ENCODE assay signal across 8 cellular contexts in genomic region chr13:113449693-113450347, GRCh38. TPM values are rescaled to one million over a fixed set of nuclear protein-coding genes. Genes with fewer than 3 reads are reported as not detected.
DNase-seq lines count a peak whose midpoint lies in the region; ATAC-seq and TF ChIP-seq lines count a peak whose summit lies in the region.

No MANE protein-coding gene starts in this region.

- POLR2A ChIA-PET in activated CD4-positive, alpha-beta T cell treated with anti-CD3 and anti-CD28 coated beads for 36 hours (lab: Charles Lee) = no interaction called here
- POLR2A ChIA-PET in activated CD4-positive, alpha-beta T cell treated with anti-CD3 and anti-CD28 coated beads, Interleukin-2, amount 10 ng/mL, durations not matched to agents 7 days and 5 days (lab: Charles Lee) = no interaction called here

- H3K27ac Mint-ChIP-seq in activated CD4-positive, alpha-beta T cell treated with anti-CD3 and anti-CD28 coated beads for 36 hours = no peak overlapping the region
- H3K27ac Mint-ChIP-seq in activated CD4-positive, alpha-beta T cell treated with anti-CD3 and anti-CD28 coated beads, Interleukin-2, amount 10 ng/mL, durations not matched to agents 7 days and 5 days = no peak overlapping the region
- H3K27ac Mint-ChIP-seq in T-helper 17 cell = peak overlapping the region; percentile 81

- CTCF ChIA-PET in activated CD4-positive, alpha-beta T cell treated with anti-CD3 and anti-CD28 coated beads for 36 hours (lab: Charles Lee) = interaction anchor here (0.6 to 0.8 kb wide), 2 partner anchors 112 to 362 kb away, joined by 3 read pairs; no protein-coding TSS in a partner anchor
- CTCF ChIA-PET in activated CD4-positive, alpha-beta T cell treated with anti-CD3 and anti-CD28 coated beads, Interleukin-2, amount 10 ng/mL, durations not matched to agents 7 days and 5 days (lab: Charles Lee) = no interaction called here

- H3K27me3 ChIP-seq in spleen (replicated peaks in 1 of 7) = no peaks in the 10 kb centered on the region

- H3K36me3 ChIP-seq in spleen = peaks cover 0 to 30% (median 4%) of the 10 kb centered on the region in 6 donors

- intact Hi-C loops in activated CD4-positive, alpha-beta T cell treated with anti-CD3 and anti-CD28 coated beads for 36 hours (cut with DNase I, micrococcal nuclease) = no loop called here
- intact Hi-C loops in spleen (cut with DNase I; ENCODE audit: low total_unique reads) = loop anchor here (10.0 kb wide), 1 partner anchor 115 kb away; no protein-coding TSS in a partner anchor

- no peaks in the 10 kb centered on the region for H3K9me3 ChIP-seq in T-helper 17 cell (ENCODE audit: control insufficient read depth, low read length, poor library complexity, severe bottlenecking)
- H3K9me3 ChIP-seq in spleen = no peaks in the 10 kb centered on the region

- DNase-seq in activated CD4-positive, alpha-beta T cell treated with anti-CD3 and anti-CD28 coated beads for 36 hours = no peak
- no peak for DNase-seq in activated CD4-positive, alpha-beta T cell treated with anti-CD3 and anti-CD28 coated beads, Interleukin-2, amount 10 ng/mL, durations not matched to agents 7 days and 5 days
- DNase-seq in T-helper 17 cell (no peak), fibroblast of villous mesenchyme (ENCODE audit: low read depth) (no peak), spleen (no peak), superior temporal gyrus (ENCODE audit: extremely low spot score) (no peak)

- no peaks in the 10 kb centered on the region for H3K4me1 Mint-ChIP-seq in activated CD4-positive, alpha-beta T cell treated with anti-CD3 and anti-CD28 coated beads for 36 hours
- no peaks in the 10 kb centered on the region for H3K4me1 Mint-ChIP-seq in activated CD4-positive, alpha-beta T cell treated with anti-CD3 and anti-CD28 coated beads, Interleukin-2, amount 10 ng/mL, durations not matched to agents 7 days and 5 days
- peaks cover 3% of the 10 kb centered on the region for H3K4me1 Mint-ChIP-seq in T-helper 17 cell

- H3K27me3 Mint-ChIP-seq in activated CD4-positive, alpha-beta T cell treated with anti-CD3 and anti-CD28 coated beads for 36 hours = no peaks in the 10 kb centered on the region
- H3K27me3 Mint-ChIP-seq in activated CD4-positive, alpha-beta T cell treated with anti-CD3 and anti-CD28 coated beads, Interleukin-2, amount 10 ng/mL, durations not matched to agents 7 days and 5 days = no peaks in the 10 kb centered on the region
- H3K27me3 Mint-ChIP-seq in T-helper 17 cell = no peaks in the 10 kb centered on the region

- no peak for ATAC-seq in activated CD4-positive, alpha-beta T cell treated with anti-CD3 and anti-CD28 coated beads for 36 hours
- no peak for ATAC-seq in T-helper 17 cell
- ATAC-seq in HG03520 (IDR thresholded peaks at IDR 0.05; ENCODE audit: unreplicated experiment) = no peak
- no peak for ATAC-seq in GM18873 (IDR thresholded peaks at IDR 0.05; ENCODE audit: low FRiP score, unreplicated experiment)

- 64 to 85% (median 81%) methylated on average over 13 of the region's 13 CpGs for WGBS in spleen, 5 donors

- peak overlapping the region; percentile 26 to 86 (median 79) for H3K27ac ChIP-seq in spleen

- H3K4me3 ChIP-seq in fibroblast of villous mesenchyme (ENCODE audit: low read depth, low read length) = peak overlapping the region; percentile 70
- peak overlapping the region in 6 of 8 donors; percentile 19 to 55 (median 26) for H3K4me3 ChIP-seq in spleen

- H3K36me3 Mint-ChIP-seq in activated CD4-positive, alpha-beta T cell treated with anti-CD3 and anti-CD28 coated beads for 36 hours (ENCODE audit: low read depth) = peaks cover 7% of the 10 kb centered on the region
- no peaks in the 10 kb centered on the region for H3K36me3 Mint-ChIP-seq in activated CD4-positive, alpha-beta T cell treated with anti-CD3 and anti-CD28 coated beads, Interleukin-2, amount 10 ng/mL, durations not matched to agents 7 days and 5 days (ENCODE audit: low read depth)
- no peaks in the 10 kb centered on the region for H3K36me3 Mint-ChIP-seq in T-helper 17 cell (ENCODE audit: low read depth)

- TF ChIP-seq POLR2A in spleen (IDR thresholded peaks at IDR 0.05) = no peak

- no peaks in the 10 kb centered on the region for H3K9me3 Mint-ChIP-seq in activated CD4-positive, alpha-beta T cell treated with anti-CD3 and anti-CD28 coated beads for 36 hours (ENCODE audit: low read depth)
- peaks cover 8% of the 10 kb centered on the region for H3K9me3 Mint-ChIP-seq in activated CD4-positive, alpha-beta T cell treated with anti-CD3 and anti-CD28 coated beads, Interleukin-2, amount 10 ng/mL, durations not matched to agents 7 days and 5 days

- no peak for TF ChIP-seq CTCF in fibroblast of villous mesenchyme (IDR thresholded peaks at IDR 0.05; ENCODE audit: insufficient read depth, low read depth, low read length)
- no peak for TF ChIP-seq CTCF in spleen (IDR thresholded peaks at IDR 0.05 in 8 of 11, conservative IDR thresholded peaks at IDR 0.05 in 3 of 11)

- peak overlapping the region; percentile 31 for H3K4me3 Mint-ChIP-seq in activated CD4-positive, alpha-beta T cell treated with anti-CD3 and anti-CD28 coated beads for 36 hours
- H3K4me3 Mint-ChIP-seq in activated CD4-positive, alpha-beta T cell treated with anti-CD3 and anti-CD28 coated beads, Interleukin-2, amount 10 ng/mL, durations not matched to agents 7 days and 5 days = no peak overlapping the region
- peak overlapping the region; percentile 36 for H3K4me3 Mint-ChIP-seq in T-helper 17 cell

- H3K4me1 ChIP-seq in spleen = peaks cover 0 to 38% (median 16%) of the 10 kb centered on the region in 6 donors

RNA-seq across cellular contexts. Expression of gene ADPRHL1, which starts 3.5 kb away (rescaled TPM):
- total RNA-seq in activated CD4-positive, alpha-beta T cell treated with anti-CD3 and anti-CD28 coated beads for 36 hours = under 1 TPM; 0.25 to 0.49 TPM
- 1 to 10 TPM in 1 of 2 experiments, under 1 TPM in 1; 1.00 to 1.4 TPM for total RNA-seq in activated CD4-positive, alpha-beta T cell treated with anti-CD3 and anti-CD28 coated beads, Interleukin-2, amount 10 ng/mL, durations not matched to agents 7 days and 5 days
- total RNA-seq in T-helper 17 cell (under 1 TPM; 0.21 to 0.94 TPM), fibroblast of villous mesenchyme (1.3 and 2.9 TPM in 2 replicates), spleen (1 to 10 TPM in 6 of 7 donors, under 1 TPM in 1; 0.74 to 4.3 (median 2.0) TPM)
- 1 to 10 TPM in 1 of 3 donors, under 1 TPM in 2; 0.52 to 1.1 (median 0.68) TPM for polyA plus RNA-seq in spleen

RNA-seq across cellular contexts. Expression of gene DCUN1D2, which starts 40.7 kb away (rescaled TPM):
- total RNA-seq in activated CD4-positive, alpha-beta T cell treated with anti-CD3 and anti-CD28 coated beads for 36 hours = 10 to 100 TPM; 12.1 to 15.3 TPM
- 10 to 100 TPM; 13.9 to 20.3 TPM for total RNA-seq in activated CD4-positive, alpha-beta T cell treated with anti-CD3 and anti-CD28 coated beads, Interleukin-2, amount 10 ng/mL, durations not matched to agents 7 days and 5 days
- total RNA-seq in T-helper 17 cell (10 to 100 TPM; 12.8 to 15.2 TPM), fibroblast of villous mesenchyme (9.7 and 13.4 TPM in 2 replicates), spleen (10 to 100 TPM; 22.7 to 33.1 (median 26.3) TPM)
- 10 to 100 TPM in 2 of 3 donors, 1 to 10 TPM in 1; 6.3 to 12.7 (median 11.1) TPM for polyA plus RNA-seq in spleen
